Comparison of ENCODE assay signal across 9 cellular contexts in the genomic region with DNA sequence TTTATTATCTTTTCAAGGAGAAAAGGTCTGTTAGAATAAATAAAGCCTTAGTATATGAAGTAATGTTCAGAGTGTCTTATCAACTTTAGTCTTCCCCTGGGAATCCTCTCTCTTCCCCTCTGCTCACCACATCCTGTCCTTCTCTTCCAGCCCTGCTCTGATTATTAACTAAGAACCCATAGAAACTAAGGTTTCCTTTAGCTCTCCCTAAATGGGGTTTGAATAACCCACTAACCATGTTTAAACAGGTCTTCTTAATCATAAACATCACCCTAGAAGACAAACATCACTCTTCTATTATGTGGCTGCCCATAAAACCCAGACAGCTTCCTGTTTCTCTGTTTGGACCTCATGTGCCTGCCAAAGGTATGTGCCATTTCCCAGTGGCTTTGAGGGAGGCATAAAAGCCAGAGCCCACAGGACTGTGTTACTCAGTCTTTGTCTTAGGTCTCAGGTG. TPM values are rescaled to one million over a fixed set of nuclear protein-coding genes. Genes with fewer than 3 reads are reported as not detected.
DNase-seq lines count a peak whose midpoint lies in the region; ATAC-seq lines count a peak whose summit lies in the region.
"Had no signal": no experiment of that assay in that cellular context is flagged by ENCODE, and none has a peak within 500 bp of the region (broad histone marks: within the 10 kb centered on the region; RNA-seq: fewer than 3 reads in every experiment).

No MANE protein-coding gene starts in this region.

- H3K27me3 Mint-ChIP-seq in activated CD8-positive, alpha-beta memory T cell treated with anti-CD3 and anti-CD28 coated beads, Interleukin-2, amount 10 ng/mL, durations not matched to agents 7 days and 5 days = peaks cover 48% of the 10 kb centered on the region
- peaks cover 37% of the 10 kb centered on the region for H3K27me3 Mint-ChIP-seq in stimulated activated naive CD8-positive, alpha-beta T cell treated with anti-CD3 and anti-CD28 coated beads, Interleukin-15, amount 100 ng/mL, for 72 hours

- H3K4me1 Mint-ChIP-seq in activated CD8-positive, alpha-beta memory T cell treated with anti-CD3 and anti-CD28 coated beads, Interleukin-2, amount 10 ng/mL, durations not matched to agents 7 days and 5 days = peaks cover 23% of the 10 kb centered on the region
- H3K4me1 Mint-ChIP-seq in stimulated activated naive CD8-positive, alpha-beta T cell treated with anti-CD3 and anti-CD28 coated beads, Interleukin-15, amount 100 ng/mL, for 72 hours = peaks cover 17% of the 10 kb centered on the region

- no peaks in the 10 kb centered on the region for H3K27me3 ChIP-seq in adipocyte (replicated peaks; ENCODE audit: control insufficient read depth, insufficient read depth, low read length)

- no peak overlapping the region for H3K9ac ChIP-seq in adipocyte (ENCODE audit: low read length)

- no peaks in the 10 kb centered on the region for H3K36me3 ChIP-seq in adipocyte (ENCODE audit: control insufficient read depth, insufficient read depth, low read length, severe bottlenecking)

- H3K4me3 ChIP-seq in adipocyte (ENCODE audit: low read length) = peak overlapping the region; percentile 93
- H3K4me3 ChIP-seq: coronary artery had no signal

- H3K4me1 ChIP-seq in adipocyte (ENCODE audit: control insufficient read depth, insufficient read depth, low read length) = peaks cover 36% of the 10 kb centered on the region

- CTCF ChIA-PET in activated CD8-positive, alpha-beta memory T cell treated with anti-CD3 and anti-CD28 coated beads, Interleukin-2, amount 10 ng/mL, durations not matched to agents 7 days and 5 days (lab: Charles Lee) = interaction anchor here (1.3 to 1.5 kb wide), 2 partner anchors 86 to 106 kb away, joined by 4 to 5 read pairs; no protein-coding TSS in a partner anchor

- no peaks in the 10 kb centered on the region for H3K9me3 ChIP-seq in adipocyte (ENCODE audit: control insufficient read depth, low read length)

- ATAC-seq in activated CD8-positive, alpha-beta memory T cell treated with anti-CD3 and anti-CD28 coated beads, Interleukin-2, amount 10 ng/mL, durations not matched to agents 7 days and 5 days = peak; percentile 39
- peak; percentile 72 for ATAC-seq in HG03469 (IDR thresholded peaks at IDR 0.05; ENCODE audit: unreplicated experiment)
- ATAC-seq in stimulated activated naive CD8-positive, alpha-beta T cell treated with anti-CD3 and anti-CD28 coated beads, Interleukin-15, amount 100 ng/mL, for 72 hours = peak; percentile 68

- peaks cover 4% of the 10 kb centered on the region for H3K36me3 Mint-ChIP-seq in activated CD8-positive, alpha-beta memory T cell treated with anti-CD3 and anti-CD28 coated beads, Interleukin-2, amount 10 ng/mL, durations not matched to agents 7 days and 5 days

- no peak overlapping the region for H3K27ac Mint-ChIP-seq in activated CD8-positive, alpha-beta memory T cell treated with anti-CD3 and anti-CD28 coated beads, Interleukin-2, amount 10 ng/mL, durations not matched to agents 7 days and 5 days
- no peak overlapping the region for H3K27ac Mint-ChIP-seq in stimulated activated naive CD8-positive, alpha-beta T cell treated with anti-CD3 and anti-CD28 coated beads, Interleukin-15, amount 100 ng/mL, for 72 hours

- no peak for DNase-seq in activated CD8-positive, alpha-beta memory T cell treated with anti-CD3 and anti-CD28 coated beads, Interleukin-2, amount 10 ng/mL, durations not matched to agents 7 days and 5 days
- no peak for DNase-seq in activated CD8-positive, alpha-beta memory T cell treated with anti-CD3 and anti-CD28 coated beads, Interleukin-2, amount 50 U/mL, for 4 hours
- DNase-seq in adipocyte (ENCODE audit: low read depth) (no peak), dermis blood vessel endothelial cell (no peak), GM19240 (ENCODE audit: insufficient read length, low spot score) (no peak), middle frontal gyrus (ENCODE audit: extremely low spot score, low spot score) (no peak)
- peak in 1 of 2 donors; percentile 29 for DNase-seq in stimulated activated naive CD8-positive, alpha-beta T cell treated with anti-CD3 and anti-CD28 coated beads, Interleukin-15, amount 100 ng/mL, for 72 hours

- no peak overlapping the region for H3K4me3 Mint-ChIP-seq in activated CD8-positive, alpha-beta memory T cell treated with anti-CD3 and anti-CD28 coated beads, Interleukin-2, amount 10 ng/mL, durations not matched to agents 7 days and 5 days
- H3K4me3 Mint-ChIP-seq in stimulated activated naive CD8-positive, alpha-beta T cell treated with anti-CD3 and anti-CD28 coated beads, Interleukin-15, amount 100 ng/mL, for 72 hours = no peak overlapping the region

- peaks cover 2% of the 10 kb centered on the region for H3K9me3 Mint-ChIP-seq in activated CD8-positive, alpha-beta memory T cell treated with anti-CD3 and anti-CD28 coated beads, Interleukin-2, amount 10 ng/mL, durations not matched to agents 7 days and 5 days (ENCODE audit: low read depth)
- peaks cover 8 to 12% of the 10 kb centered on the region in 2 donors for H3K9me3 Mint-ChIP-seq in stimulated activated naive CD8-positive, alpha-beta T cell treated with anti-CD3 and anti-CD28 coated beads, Interleukin-15, amount 100 ng/mL, for 72 hours

RNA-seq across cellular contexts. Expression of a gene that starts 50.1 kb away (rescaled TPM):
- total RNA-seq in activated CD8-positive, alpha-beta memory T cell treated with anti-CD3 and anti-CD28 coated beads, Interleukin-2, amount 10 ng/mL, durations not matched to agents 7 days and 5 days = 10 to 100 TPM in 1 of 2 experiments, 1 to 10 TPM in 1; 6.8 to 14.8 TPM
- not detected in 2 replicates for total RNA-seq in dermis blood vessel endothelial cell

RNA-seq across cellular contexts. Expression of a gene that starts 51.4 kb away (rescaled TPM):
- total RNA-seq in activated CD8-positive, alpha-beta memory T cell treated with anti-CD3 and anti-CD28 coated beads, Interleukin-2, amount 10 ng/mL, durations not matched to agents 7 days and 5 days = not detected
- 0.05 TPM in 1 of 2 replicates, not detected in the other for total RNA-seq in dermis blood vessel endothelial cell
